ENCODE assay signal across 21 cellular contexts in the genomic region with DNA sequence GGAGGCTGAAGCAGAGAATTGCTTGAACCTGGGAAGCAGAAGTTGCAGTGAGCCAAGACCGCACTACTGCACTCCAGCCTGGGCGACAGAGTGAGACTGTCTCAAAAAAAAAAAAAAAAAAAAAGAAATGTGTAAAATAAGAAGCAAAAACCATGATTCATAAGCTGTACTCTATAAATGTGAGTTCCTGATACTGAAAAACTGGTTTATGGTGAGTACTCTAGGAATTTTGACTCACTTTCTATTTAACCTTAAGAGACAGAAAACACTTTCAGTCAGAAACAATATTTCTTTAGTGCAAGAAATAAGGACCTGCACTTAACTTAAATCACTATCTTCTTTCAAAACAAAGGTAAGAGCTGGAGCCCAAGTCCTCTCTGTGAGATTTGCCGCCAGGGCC.
"Had no signal": no experiment of that assay in that cellular context is flagged by ENCODE, and none has a peak within 500 bp of the region (broad histone marks: within the 10 kb centered on the region; RNA-seq: fewer than 3 reads in every experiment).

No MANE protein-coding gene starts in this region.

- H3K27ac Mint-ChIP-seq: activated B cell treated with CpG ODN at 0.5 μM for 24 hours; activated CD8-positive, alpha-beta memory T cell treated with anti-CD3 and anti-CD28 coated beads, Interleukin-2, amount 10 ng/mL, durations not matched to agents 7 days and 5 days; activated naive CD8-positive, alpha-beta T cell treated with anti-CD3 and anti-CD28 coated beads, Interleukin-2, amount 10 ng/mL, durations not matched to agents 7 days and 5 days; dendritic cell treated with granulocyte-macrophage colony-stimulating factor and Interleukin-4, amounts not matched to agents 40 ng/mL and 50 ng/mL, for 4 days; nephron; T-helper 2 cell treated with Interferon-gamma antibody and Interleukin-4, amounts not matched to agents 5 μg/mL and 100 μg/mL, for 36 hours had no signal

- H3K4me3 ChIP-seq: testis, transverse colon had no signal

- H3K36me3 ChIP-seq: transverse colon had no signal

- H3K27ac ChIP-seq: testis, transverse colon had no signal

- DNase-seq: activated B cell treated with CpG ODN at 0.5 μM for 24 hours; activated CD4-positive, alpha-beta T cell treated with anti-CD3 and anti-CD28 coated beads, Interleukin-2, amount 50 U/mL, for 4 hours; activated CD8-positive, alpha-beta memory T cell treated with anti-CD3 and anti-CD28 coated beads, Interleukin-2, amount 10 ng/mL, durations not matched to agents 7 days and 5 days; activated naive CD4-positive, alpha-beta T cell; activated naive CD8-positive, alpha-beta T cell treated with anti-CD3 and anti-CD28 coated beads, Interleukin-2, amount 10 ng/mL, durations not matched to agents 7 days and 5 days; amniotic stem cell; central memory CD4-positive, alpha-beta T cell; head of caudate nucleus; hippocampal formation; left cardiac atrium; left ventricle myocardium superior; right cardiac atrium; stimulated activated CD4-positive, alpha-beta T cell treated with anti-CD3 and anti-CD28 coated beads, Interleukin-15, amount 100 ng/mL, for 24 hours; stimulated activated CD4-positive, alpha-beta T cell treated with anti-CD3 and anti-CD28 coated beads, Interleukin-2, amount 100 ng/mL, for 24 hours; stimulated activated naive CD4-positive, alpha-beta T cell; T-helper 1 cell; testis; transverse colon had no signal

- H3K4me1 Mint-ChIP-seq: activated B cell treated with CpG ODN at 0.5 μM for 24 hours; activated CD8-positive, alpha-beta memory T cell treated with anti-CD3 and anti-CD28 coated beads, Interleukin-2, amount 10 ng/mL, durations not matched to agents 7 days and 5 days; nephron had no signal

- H3K4me3 Mint-ChIP-seq: activated B cell treated with CpG ODN at 0.5 μM for 24 hours; activated CD8-positive, alpha-beta memory T cell treated with anti-CD3 and anti-CD28 coated beads, Interleukin-2, amount 10 ng/mL, durations not matched to agents 7 days and 5 days; activated naive CD8-positive, alpha-beta T cell treated with anti-CD3 and anti-CD28 coated beads, Interleukin-2, amount 10 ng/mL, durations not matched to agents 7 days and 5 days; dendritic cell treated with granulocyte-macrophage colony-stimulating factor and Interleukin-4, amounts not matched to agents 40 ng/mL and 50 ng/mL, for 4 days; nephron; T-helper 2 cell treated with Interferon-gamma antibody and Interleukin-4, amounts not matched to agents 5 μg/mL and 100 μg/mL, for 36 hours had no signal

- H3K9me3 ChIP-seq: testis had no signal

- H3K4me1 ChIP-seq: testis, transverse colon had no signal

- ATAC-seq: activated CD8-positive, alpha-beta memory T cell treated with anti-CD3 and anti-CD28 coated beads, Interleukin-2, amount 10 ng/mL, durations not matched to agents 7 days and 5 days; left cardiac atrium; left ventricle myocardium superior; right cardiac atrium had no signal

- H3K27me3 Mint-ChIP-seq: activated B cell treated with CpG ODN at 0.5 μM for 24 hours; activated CD8-positive, alpha-beta memory T cell treated with anti-CD3 and anti-CD28 coated beads, Interleukin-2, amount 10 ng/mL, durations not matched to agents 7 days and 5 days; activated naive CD8-positive, alpha-beta T cell treated with anti-CD3 and anti-CD28 coated beads, Interleukin-2, amount 10 ng/mL, durations not matched to agents 7 days and 5 days; dendritic cell treated with granulocyte-macrophage colony-stimulating factor and Interleukin-4, amounts not matched to agents 40 ng/mL and 50 ng/mL, for 4 days had no signal

- H3K27me3 ChIP-seq: testis, transverse colon had no signal
